Comparison of ENCODE assay signal across 20 cellular contexts in the genomic region with DNA sequence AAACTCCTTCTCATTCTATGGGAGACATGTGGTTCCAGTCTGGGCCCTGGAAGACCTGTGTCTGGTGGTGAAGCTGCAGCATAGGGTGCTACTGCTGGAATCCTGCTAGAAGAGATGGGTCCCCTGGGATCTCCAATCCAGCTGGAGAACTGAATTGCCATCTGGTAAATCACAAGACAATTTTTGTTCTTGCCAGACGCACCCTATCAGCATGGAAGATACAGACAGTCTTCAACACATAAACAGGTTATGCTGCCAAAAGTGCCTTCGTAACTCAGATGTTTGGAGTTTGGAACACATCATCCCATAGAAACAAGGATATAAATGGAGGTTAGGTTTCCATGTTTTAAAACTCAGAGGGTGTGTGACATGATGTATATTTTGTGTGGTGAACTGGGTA.
"Had no signal": no experiment of that assay in that cellular context is flagged by ENCODE, and none has a peak within 500 bp of the region (broad histone marks: within the 10 kb centered on the region; RNA-seq: fewer than 3 reads in every experiment).

No MANE protein-coding gene starts in this region.

- H3K27me3 Mint-ChIP-seq: activated naive CD8-positive, alpha-beta T cell treated with anti-CD3 and anti-CD28 coated beads for 36 hours; activated T-cell treated with anti-CD3 and anti-CD28 coated beads, Interleukin-2, amount 50 U/mL, for 24 hours; natural killer cell treated with Interleukin-12 subunit alpha and Interleukin-12 subunit beta and Interleukin-15 and Interleukin-18, amount 100 ng/mL, for 72 hours; T-helper 17 cell had no signal

- ATAC-seq: activated CD4-positive, alpha-beta T cell treated with anti-CD3 and anti-CD28 coated beads for 36 hours; gastroesophageal sphincter; left colon; natural killer cell treated with Interleukin-12 subunit alpha and Interleukin-12 subunit beta and Interleukin-15 and Interleukin-18, amount 100 ng/mL, for 72 hours; T-helper 17 cell had no signal

- H3K4me1 Mint-ChIP-seq: activated B cell treated with CpG ODN at 0.5 μM for 24 hours; activated CD4-positive, alpha-beta T cell treated with anti-CD3 and anti-CD28 coated beads for 36 hours; activated naive CD8-positive, alpha-beta T cell treated with anti-CD3 and anti-CD28 coated beads for 36 hours; endodermal cell; T-helper 17 cell had no signal

- DNase-seq: activated B cell treated with CpG ODN at 0.5 μM for 24 hours; activated CD4-positive, alpha-beta T cell treated with anti-CD3 and anti-CD28 coated beads for 36 hours; activated CD4-positive, alpha-beta T cell treated with anti-CD3 and anti-CD28 coated beads, Interleukin-2, amount 50 U/mL, for 4 hours; activated CD8-positive, alpha-beta memory T cell treated with anti-CD3 and anti-CD28 coated beads for 24 hours; activated CD8-positive, alpha-beta memory T cell treated with anti-CD3 and anti-CD28 coated beads, Interleukin-2, amount 50 U/mL, for 4 hours; activated naive CD4-positive, alpha-beta T cell treated with Interleukin-2 at 50 U/mL for 16 hours; activated naive CD8-positive, alpha-beta T cell treated with anti-CD3 and anti-CD28 coated beads for 36 hours; activated T-cell treated with anti-CD3 and anti-CD28 coated beads, Interleukin-2, amount 50 U/mL, for 24 hours; cerebellar nuclear complex; endodermal cell; esophagus squamous epithelium; left colon; spleen; stimulated activated CD4-positive, alpha-beta T cell treated with anti-CD3 and anti-CD28 coated beads, Interleukin-4, amount 100 ng/mL, for 1 hour; stimulated activated naive CD4-positive, alpha-beta T cell; T-helper 17 cell; upper lobe of left lung had no signal

- H3K4me3 Mint-ChIP-seq: activated B cell treated with CpG ODN at 0.5 μM for 24 hours; activated CD4-positive, alpha-beta T cell treated with anti-CD3 and anti-CD28 coated beads for 36 hours; activated naive CD8-positive, alpha-beta T cell treated with anti-CD3 and anti-CD28 coated beads for 36 hours; activated T-cell treated with anti-CD3 and anti-CD28 coated beads, Interleukin-2, amount 50 U/mL, for 24 hours; endodermal cell; natural killer cell treated with Interleukin-12 subunit alpha and Interleukin-12 subunit beta and Interleukin-15 and Interleukin-18, amount 100 ng/mL, for 72 hours; T-helper 17 cell had no signal

- H3K36me3 Mint-ChIP-seq: activated naive CD8-positive, alpha-beta T cell treated with anti-CD3 and anti-CD28 coated beads for 36 hours; natural killer cell treated with Interleukin-12 subunit alpha and Interleukin-12 subunit beta and Interleukin-15 and Interleukin-18, amount 100 ng/mL, for 72 hours had no signal

- H3K9me3 Mint-ChIP-seq: activated B cell treated with CpG ODN at 0.5 μM for 24 hours; activated naive CD8-positive, alpha-beta T cell treated with anti-CD3 and anti-CD28 coated beads for 36 hours; activated T-cell treated with anti-CD3 and anti-CD28 coated beads, Interleukin-2, amount 50 U/mL, for 24 hours; activated T-helper 2 cell treated with anti-CD3 and anti-CD28 coated beads, Interferon-gamma antibody, Interleukin-2, Interleukin-4, amounts not matched to agents 10 μg/mL and 5 μg/mL and 100 μg/mL, durations not matched to agents 14 hours and 24 hours and 36 hours; endodermal cell had no signal

- H3K27ac Mint-ChIP-seq: activated B cell treated with CpG ODN at 0.5 μM for 24 hours; activated CD4-positive, alpha-beta T cell treated with anti-CD3 and anti-CD28 coated beads for 36 hours; activated naive CD8-positive, alpha-beta T cell treated with anti-CD3 and anti-CD28 coated beads for 36 hours; activated T-cell treated with anti-CD3 and anti-CD28 coated beads, Interleukin-2, amount 50 U/mL, for 24 hours; activated T-helper 2 cell treated with anti-CD3 and anti-CD28 coated beads, Interferon-gamma antibody, Interleukin-2, Interleukin-4, amounts not matched to agents 10 μg/mL and 5 μg/mL and 100 μg/mL, durations not matched to agents 14 hours and 24 hours and 36 hours; endodermal cell; natural killer cell treated with Interleukin-12 subunit alpha and Interleukin-12 subunit beta and Interleukin-15 and Interleukin-18, amount 100 ng/mL, for 72 hours; T-helper 17 cell had no signal
